ENCODE assay signal across 7 cellular contexts in the genomic region with DNA sequence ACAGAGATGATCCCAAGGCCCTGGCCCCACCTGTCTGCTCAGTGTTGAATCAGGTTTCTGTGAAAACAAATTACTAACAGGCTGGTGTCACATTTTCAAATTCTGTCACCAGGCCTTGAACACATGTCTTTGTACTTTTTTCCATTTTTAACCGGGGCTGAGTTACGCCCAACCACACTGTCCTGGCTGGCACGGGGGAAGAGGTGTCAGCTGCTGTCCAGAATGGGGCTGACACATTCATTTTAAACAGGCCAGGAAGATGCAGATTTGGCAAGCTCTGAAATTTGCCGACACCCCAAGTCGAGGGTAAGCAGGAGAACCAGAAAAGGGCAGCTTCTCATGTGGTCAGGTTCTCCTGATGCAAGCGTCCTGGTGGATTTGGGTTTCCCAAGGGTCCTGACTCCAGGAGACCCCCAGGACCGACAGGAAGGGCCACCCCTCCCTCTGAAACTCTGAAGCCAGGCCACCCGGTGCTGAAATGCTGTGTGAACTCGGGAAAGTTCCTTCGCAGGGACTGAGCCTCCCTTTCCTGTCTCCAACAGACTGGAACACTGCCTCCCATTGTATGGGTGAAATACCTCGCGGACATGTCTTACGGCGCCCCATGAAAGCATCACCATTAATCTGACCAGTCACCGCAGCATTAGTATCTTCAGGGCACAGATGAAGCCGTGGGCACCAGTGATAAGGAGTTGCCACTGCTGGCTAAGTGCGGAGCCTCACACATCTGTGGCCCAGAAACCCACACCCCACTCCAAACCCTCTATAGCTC.
A peak's percentile ranks its signal among the peaks of the same experiment; 100 is the strongest.
DNase-seq lines count a peak whose midpoint lies in the region; ATAC-seq and TF ChIP-seq lines count a peak whose summit lies in the region.
"Not testable (repeated sequence)": the region's sequence is repeated elsewhere in the genome, so short reads cannot be mapped to it uniquely, and the experiment has no call there.

No MANE protein-coding gene starts in this region.

- 44% methylated on average over 17 of the region's 17 CpGs for WGBS in right cardiac atrium

- peak; percentile 46 to 55 for ATAC-seq in activated T-cell treated with anti-CD3 and anti-CD28 coated beads, Interleukin-2, amount 50 U/mL, for 4 hours
- peak; percentile 22 to 41 for ATAC-seq in right cardiac atrium
- peak; percentile 74 for ATAC-seq in stimulated activated effector memory CD8-positive, alpha-beta T cell treated with anti-CD3 and anti-CD28 coated beads, Interleukin-12 subunit alpha, Interleukin-12 subunit beta, amount 100 ng/mL, for 72 hours

- not testable (repeated sequence) for H3K4me3 ChIP-seq in right cardiac atrium (ENCODE audit: low read length)

- peaks cover 32% of the 10 kb centered on the region for H3K4me1 ChIP-seq in right cardiac atrium (ENCODE audit: control insufficient read depth, insufficient read depth, low read length)

- H3K4me1 Mint-ChIP-seq in T-helper 1 cell treated with Interleukin-12 subunit alpha and Interleukin-12 subunit beta and Interleukin-4 antibody, amounts not matched to agents 30 μg/mL and 1 μg/mL, for 36 hours (ENCODE audit: low read depth), result peaks cover 52% of the 10 kb centered on the region
- peaks cover 67% of the 10 kb centered on the region for H3K4me1 Mint-ChIP-seq in activated T-cell treated with anti-CD3 and anti-CD28 coated beads, Interleukin-2, amount 50 U/mL, for 4 hours (ENCODE audit: low read depth)
- peaks cover 70% of the 10 kb centered on the region for H3K4me1 Mint-ChIP-seq in nephron
- peaks cover 80% of the 10 kb centered on the region for H3K4me1 Mint-ChIP-seq in stimulated activated effector memory CD8-positive, alpha-beta T cell treated with anti-CD3 and anti-CD28 coated beads, Interleukin-12 subunit alpha, Interleukin-12 subunit beta, amount 100 ng/mL, for 72 hours

- not testable (repeated sequence) for H3K9me3 Mint-ChIP-seq in T-helper 1 cell treated with Interleukin-12 subunit alpha and Interleukin-12 subunit beta and Interleukin-4 antibody, amounts not matched to agents 30 μg/mL and 1 μg/mL, for 36 hours; activated T-cell treated with anti-CD3 and anti-CD28 coated beads, Interleukin-2, amount 50 U/mL, for 4 hours; nephron; stimulated activated effector memory CD8-positive, alpha-beta T cell treated with anti-CD3 and anti-CD28 coated beads, Interleukin-12 subunit alpha, Interleukin-12 subunit beta, amount 100 ng/mL, for 72 hours

- H3K27ac Mint-ChIP-seq in T-helper 1 cell treated with Interleukin-12 subunit alpha and Interleukin-12 subunit beta and Interleukin-4 antibody, amounts not matched to agents 30 μg/mL and 1 μg/mL, for 36 hours, result peak overlapping the region; percentile 96
- H3K27ac Mint-ChIP-seq in nephron, result peak overlapping the region; percentile 21 to 74 (median 67)
- H3K27ac Mint-ChIP-seq in stimulated activated effector memory CD8-positive, alpha-beta T cell treated with anti-CD3 and anti-CD28 coated beads, Interleukin-12 subunit alpha, Interleukin-12 subunit beta, amount 100 ng/mL, for 72 hours, result peak overlapping the region; percentile 98

- peak overlapping the region; percentile 90 for H3K4me3 Mint-ChIP-seq in T-helper 1 cell treated with Interleukin-12 subunit alpha and Interleukin-12 subunit beta and Interleukin-4 antibody, amounts not matched to agents 30 μg/mL and 1 μg/mL, for 36 hours
- H3K4me3 Mint-ChIP-seq in activated T-cell treated with anti-CD3 and anti-CD28 coated beads, Interleukin-2, amount 50 U/mL, for 4 hours, result peak overlapping the region; percentile 77
- H3K4me3 Mint-ChIP-seq in nephron, result peak overlapping the region in 2 of 3 experiments; percentile 0 to 60
- H3K4me3 Mint-ChIP-seq in stimulated activated effector memory CD8-positive, alpha-beta T cell treated with anti-CD3 and anti-CD28 coated beads, Interleukin-12 subunit alpha, Interleukin-12 subunit beta, amount 100 ng/mL, for 72 hours, result peak overlapping the region; percentile 84

- H3K27me3 Mint-ChIP-seq in T-helper 1 cell treated with Interleukin-12 subunit alpha and Interleukin-12 subunit beta and Interleukin-4 antibody, amounts not matched to agents 30 μg/mL and 1 μg/mL, for 36 hours (ENCODE audit: low read depth); activated T-cell treated with anti-CD3 and anti-CD28 coated beads, Interleukin-2, amount 50 U/mL, for 4 hours (ENCODE audit: low read depth); nephron (ENCODE audit: low read depth): not testable (repeated sequence)

- H3K36me3 Mint-ChIP-seq in T-helper 1 cell treated with Interleukin-12 subunit alpha and Interleukin-12 subunit beta and Interleukin-4 antibody, amounts not matched to agents 30 μg/mL and 1 μg/mL, for 36 hours (ENCODE audit: low read depth), result peaks cover 10% of the 10 kb centered on the region
- H3K36me3 Mint-ChIP-seq in activated T-cell treated with anti-CD3 and anti-CD28 coated beads, Interleukin-2, amount 50 U/mL, for 4 hours (ENCODE audit: insufficient read depth), result peaks cover 19% of the 10 kb centered on the region
- not testable (repeated sequence) for H3K36me3 Mint-ChIP-seq in nephron (ENCODE audit: low read depth)
- peaks cover 91% of the 10 kb centered on the region for H3K36me3 Mint-ChIP-seq in stimulated activated effector memory CD8-positive, alpha-beta T cell treated with anti-CD3 and anti-CD28 coated beads, Interleukin-12 subunit alpha, Interleukin-12 subunit beta, amount 100 ng/mL, for 72 hours

- DNase-seq in HUDEP-2 (lab: John Stamatoyannopoulos, UW; ENCODE audit: unreplicated experiment in 76 of 76) (peak; percentile 68 to 98 (median 88)), right cardiac atrium (peak in 2 of 3 donors; percentile 67 to 76)
- DNase-seq in activated T-cell treated with anti-CD3 and anti-CD28 coated beads, Interleukin-2, amount 50 U/mL, for 4 hours, result not testable (repeated sequence)
- DNase-seq in stimulated activated effector memory CD8-positive, alpha-beta T cell treated with anti-CD3 and anti-CD28 coated beads, Interleukin-12 subunit alpha, Interleukin-12 subunit beta, amount 100 ng/mL, for 72 hours (ENCODE audit: low spot score in 2 of 2), result peak in 1 of 2 donors; percentile 66

- peak overlapping the region; percentile 6 for H3K27ac ChIP-seq in cingulate gyrus (ENCODE audit: low read depth, low read length)
- peak overlapping the region; percentile 71 for H3K27ac ChIP-seq in right cardiac atrium (ENCODE audit: low read length)

- H3K9me3 ChIP-seq in right cardiac atrium (ENCODE audit: control insufficient read depth, low read length), result not testable (repeated sequence)

- not testable (repeated sequence) for TF ChIP-seq CTCF in nephron (IDR thresholded peaks at IDR 0.05; ENCODE audit: unreplicated experiment in 3 of 3)

- intact Hi-C loops in right cardiac atrium (cut with DNase I), result loop anchor here in 1 of 4 donors (10.0 kb wide), 1 partner anchor 46 kb away; no protein-coding TSS in a partner anchor

- not testable (repeated sequence) for H3K27me3 ChIP-seq in right cardiac atrium (ENCODE audit: control insufficient read depth, insufficient read depth)

Comparison
In these comparisons a context has a peak if more than half of its experiments do, and no peak if none do; other contexts are left out.
1. H3K4me3 Mint-ChIP-seq: peak in every context shown above with its lines; median percentile 90 in T-helper 1 cell treated with Interleukin-12 subunit alpha and Interleukin-12 subunit beta and Interleukin-4 antibody, amounts not matched to agents 30 μg/mL and 1 μg/mL, for 36 hours; 84 in stimulated activated effector memory CD8-positive, alpha-beta T cell treated with anti-CD3 and anti-CD28 coated beads, Interleukin-12 subunit alpha, Interleukin-12 subunit beta, amount 100 ng/mL, for 72 hours; 77 in activated T-cell treated with anti-CD3 and anti-CD28 coated beads, Interleukin-2, amount 50 U/mL, for 4 hours; 30 in nephron.